ENCODE assay signal across 16 cellular contexts in genomic region chr10:78015546-78015945, GRCh38. TPM values are rescaled to one million over a fixed set of nuclear protein-coding genes. Genes with fewer than 3 reads are reported as not detected.
DNase-seq lines count a peak whose midpoint lies in the region; ATAC-seq and TF ChIP-seq lines count a peak whose summit lies in the region.
"Had no signal": no experiment of that assay in that cellular context is flagged by ENCODE, and none has a peak within 500 bp of the region (broad histone marks: within the 10 kb centered on the region; RNA-seq: fewer than 3 reads in every experiment).

No MANE protein-coding gene starts in this region.

- intact Hi-C loops in heart left ventricle (cut with DNase I) (no loop called here), left ventricle myocardium superior (cut with micrococcal nuclease) (no loop called here), gastrocnemius medialis (cut with DNase I; ENCODE audit: low total_unique reads) (no loop called here)

- H3K4me1 ChIP-seq in heart left ventricle (peaks cover 0 to 4% (median 0%) of the 10 kb centered on the region in 12 donors), right atrium auricular region (no peaks in the 10 kb centered on the region), gastrocnemius medialis (peaks cover 0 to 5% of the 10 kb centered on the region in 2 donors)

- peak; percentile 85 to 94 (median 90) for ATAC-seq in heart left ventricle
- ATAC-seq in left ventricle myocardium superior, result peak; percentile 91
- ATAC-seq in gastrocnemius medialis, result peak; percentile 88 to 91
- ATAC-seq: GM23338, HCT116 had no signal

- H3K27ac ChIP-seq in heart left ventricle (peak overlapping the region in 3 of 12 donors; percentile 47 to 50 (median 47)), right atrium auricular region (no peak overlapping the region), gastrocnemius medialis (peak overlapping the region; percentile 53 to 72 (median 62))

- DNase-seq in heart left ventricle, result peak in 2 of 5 donors; percentile 35 to 46
- no peak for DNase-seq in right atrium auricular region (ENCODE audit: low spot score)
- peak; percentile 38 for DNase-seq in left ventricle myocardium superior
- peak in 1 of 2 donors; percentile 40 for DNase-seq in gastrocnemius medialis
- no peak for DNase-seq in activated CD8-positive, alpha-beta memory T cell treated with anti-CD3 and anti-CD28 coated beads for 24 hours
- DNase-seq in activated gamma-delta T cell (lab: John Stamatoyannopoulos, UW), result no peak
- DNase-seq: C1 segment of cervical spinal cord; Calu3; CD4-positive, alpha-beta memory T cell; COR-L47; DMS53; DMS79 treated with DMSO at 0.1 percent for 48 hours; GF-D8; H9 had no signal

- H3K9me3 ChIP-seq in heart left ventricle (no peaks in the 10 kb centered on the region), right atrium auricular region (no peaks in the 10 kb centered on the region), gastrocnemius medialis (no peaks in the 10 kb centered on the region)

- H3K27me3 ChIP-seq in heart left ventricle (no peaks in the 10 kb centered on the region), right atrium auricular region (no peaks in the 10 kb centered on the region), gastrocnemius medialis (no peaks in the 10 kb centered on the region)

- WGBS in heart left ventricle, 4 donors, result 59 to 69% (median 60%) methylated on average over 5 of the region's 5 CpGs

- peaks cover 3 to 100% (median 100%) of the 10 kb centered on the region in 9 donors for H3K36me3 ChIP-seq in heart left ventricle
- peaks cover 90% of the 10 kb centered on the region for H3K36me3 ChIP-seq in right atrium auricular region
- H3K36me3 ChIP-seq in gastrocnemius medialis, result peaks cover 0 to 84% of the 10 kb centered on the region in 2 donors

- in situ Hi-C loops in gastrocnemius medialis (cut with MboI; ENCODE audit: low sequenced_read_pairs in 4 of 4), result no loop called here

- TF ChIP-seq CTCF in heart left ventricle (IDR thresholded peaks at IDR 0.05) (no peak), right atrium auricular region (IDR thresholded peaks at IDR 0.05) (no peak), gastrocnemius medialis (IDR thresholded peaks at IDR 0.05 in 4 of 5, conservative IDR thresholded peaks at IDR 0.05 in 1 of 5) (no peak)

- TF ChIP-seq POLR2A in heart left ventricle (IDR thresholded peaks at IDR 0.05) (no peak), gastrocnemius medialis (IDR thresholded peaks at IDR 0.05) (no peak)

- H3K4me3 ChIP-seq in heart left ventricle (no peak overlapping the region), right atrium auricular region (no peak overlapping the region), gastrocnemius medialis (no peak overlapping the region)
- H3K4me3 ChIP-seq: GM23338 had no signal

RNA-seq across cellular contexts. Expression of gene POLR3A, which starts 13.8 kb away (rescaled TPM):
- total RNA-seq in heart left ventricle (10 to 100 TPM in 3 of 9 donors, 1 to 10 TPM in 6; 7.9 to 12.9 (median 9.6) TPM), right atrium auricular region (1 to 10 TPM; 6.9 to 8.2 TPM), left ventricle myocardium superior (9.7 TPM), gastrocnemius medialis (10 to 100 TPM; 11.0 to 17.4 (median 15.5) TPM)
- 1 to 10 TPM; 3.8 to 8.4 TPM for polyA plus RNA-seq in heart left ventricle

RNA-seq across cellular contexts. Expression of gene RPS24, which starts 18.1 kb away (rescaled TPM):
- total RNA-seq in heart left ventricle (1,000 to 10,000 TPM in 2 of 9 donors, 100 to 1,000 TPM in 7; 683 to 1,164 (median 896) TPM), right atrium auricular region (1,000 to 10,000 TPM; 1,060 to 1,748 TPM), left ventricle myocardium superior (807 TPM), gastrocnemius medialis (1,000 to 10,000 TPM; 2,147 to 2,545 (median 2,404) TPM)
- 1,000 to 10,000 TPM; 3,016 to 3,748 TPM for polyA plus RNA-seq in heart left ventricle

Comparison
In these comparisons a context has a peak if more than half of its experiments do, and no peak if none do; other contexts are left out.
1. H3K27ac ChIP-seq: peak in gastrocnemius medialis (4 of 4); none in right atrium auricular region (0 of 2).
2. Peak in every context shown above with its lines, with median percentiles within 50 percentile points of each other: ATAC-seq.